In genomic region chr19:5688262-5688881, GRCh38 we compare ENCODE assay signal across 1 cellular context.
TF ChIP-seq lines count a peak whose summit lies in the region.

No MANE protein-coding gene starts in this region.

TF ChIP-seq in HepG2, 621 proteins besides CTCF, POLR2A, EP300 and RAD21:
- TF ChIP-seq ZNF629 (CRISPR knock-in tag; conservative IDR thresholded peaks at IDR 0.05) = peak; percentile 76
